8 cellular contexts compared by ENCODE assay signal in the genomic region with DNA sequence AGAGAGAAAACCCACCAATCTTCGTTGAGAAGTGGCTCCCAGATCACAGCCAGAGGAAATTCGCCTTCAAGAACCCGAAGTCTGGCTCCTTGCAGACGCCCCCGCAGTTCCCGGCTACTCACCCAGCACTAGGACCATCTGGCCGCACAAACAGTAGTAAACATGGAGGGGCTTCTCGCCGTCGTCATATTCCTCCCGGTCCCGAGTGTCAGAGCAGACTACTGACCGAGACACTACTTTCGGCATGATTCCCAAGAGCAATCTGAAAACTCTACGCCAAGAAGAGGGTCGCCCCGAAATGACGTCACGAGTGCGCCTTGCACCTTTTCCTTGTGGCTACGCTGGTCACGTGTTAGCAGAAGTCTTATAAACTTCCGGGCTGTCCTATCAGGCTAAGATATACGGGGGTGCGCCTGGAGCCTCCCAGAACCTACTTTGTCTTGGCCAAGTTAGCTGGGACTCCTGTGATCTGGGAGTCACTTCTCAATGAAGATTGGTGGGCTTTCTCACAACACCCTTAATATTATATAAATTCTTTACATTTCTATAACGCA. TPM values are rescaled to one million over a fixed set of nuclear protein-coding genes. Genes with fewer than 3 reads are reported as not detected.
DNase-seq lines count a peak whose midpoint lies in the region; ATAC-seq, FAIRE-seq and TF ChIP-seq lines count a peak whose summit lies in the region.

Gene STEEP1, minus strand, starts transcription at position 300 of the 554 bp plus-strand sequence. Its CDS starts 54 bp downstream, at position 246.

- no peaks in the 10 kb centered on the region for H3K9me3 ChIP-seq in smooth muscle cell (replicated peaks; ENCODE audit: low read depth)

- H3K79me2 ChIP-seq in ACC112 (ENCODE audit: control insufficient read depth, insufficient read depth, low read length, unreplicated experiment) (peaks cover 15% of the 10 kb centered on the region), smooth muscle cell (ENCODE audit: low read depth) (peaks cover 7% of the 10 kb centered on the region)

- H4K20me1 ChIP-seq in smooth muscle cell (ENCODE audit: low read depth): no peaks in the 10 kb centered on the region

- DNase-seq in NCI-H226 (peak; percentile 82), bronchial epithelial cell (ENCODE audit: low read depth) (peak; percentile 84), iPS-NIHi7 (ENCODE audit: extremely low spot score) (peak; percentile 85), smooth muscle cell (lab: John Stamatoyannopoulos, UW; ENCODE audit: unreplicated experiment) (peak; percentile 27)

- H3K27ac ChIP-seq in ACC112 (ENCODE audit: low read depth, low read length): peak within 1 kb of the TSS; percentile 32; the same call in 1 of the 2 replicates
- H3K27ac ChIP-seq in smooth muscle cell (ENCODE audit: low read depth): peak within 1 kb of the TSS; percentile 76

- ATAC-seq in GM18873 (IDR thresholded peaks at IDR 0.05; ENCODE audit: low FRiP score, unreplicated experiment) (peak; percentile 77), HG03175 (IDR thresholded peaks at IDR 0.05; ENCODE audit: unreplicated experiment) (peak; percentile 95)

- H3K9ac ChIP-seq in smooth muscle cell (ENCODE audit: low read depth): peak within 1 kb of the TSS; percentile 88

- H3K36me3 ChIP-seq in ACC112 (ENCODE audit: insufficient read depth, low read length): no peaks in the 10 kb centered on the region
- H3K36me3 ChIP-seq in bronchial epithelial cell (ENCODE audit: control insufficient read depth, insufficient read depth, low read length): no peaks in the 10 kb centered on the region
- H3K36me3 ChIP-seq in smooth muscle cell (ENCODE audit: low read depth): no peaks in the 10 kb centered on the region

- peak within 1 kb of the TSS; percentile 87 for H3K4me2 ChIP-seq in smooth muscle cell

- H3K27me3 ChIP-seq in ACC112 (ENCODE audit: insufficient read depth, low read length) (no peaks in the 10 kb centered on the region), bronchial epithelial cell (ENCODE audit: control insufficient read depth, insufficient read depth, low read length) (no peaks in the 10 kb centered on the region), smooth muscle cell (ENCODE audit: low read depth) (no peaks in the 10 kb centered on the region)

- H2AFZ ChIP-seq in ACC112 (ENCODE audit: low read length, unreplicated experiment) (peak within 1 kb of the TSS; percentile 50), smooth muscle cell (ENCODE audit: low read depth) (peak within 1 kb of the TSS; percentile 90)

- FAIRE-seq in bronchial epithelial cell (lab: Jason Lieb, UNC): no peak

- 40% methylated on average over 26 of the region's 26 CpGs for WGBS in smooth muscle cell (ENCODE audit: low lambda C conversion rate)

- no peak for TF ChIP-seq CTCF in WI38 (IDR thresholded peaks at IDR 0.05; ENCODE audit: low read depth, low read length)
- TF ChIP-seq CTCF in bronchial epithelial cell (IDR thresholded peaks at IDR 0.05; ENCODE audit: insufficient read depth, low read length, severe bottlenecking): no peak
- no peak for TF ChIP-seq CTCF in smooth muscle cell (IDR thresholded peaks at IDR 0.05; ENCODE audit: borderline replicate concordance, insufficient read depth, poor library complexity, severe bottlenecking)

- H3K4me3 ChIP-seq in ACC112 (ENCODE audit: low read depth, low read length): peak within 1 kb of the TSS; percentile 89
- H3K4me3 ChIP-seq in WI38 (ENCODE audit: low read depth, low read length): peak within 1 kb of the TSS; percentile 63
- H3K4me3 ChIP-seq in bronchial epithelial cell (ENCODE audit: low read depth, low read length): peak within 1 kb of the TSS; percentile 61
- peak within 1 kb of the TSS; percentile 63 for H3K4me3 ChIP-seq in smooth muscle cell

- H3K4me1 ChIP-seq in ACC112 (ENCODE audit: control insufficient read depth, insufficient read depth, low read length, unreplicated experiment) (no peaks in the 10 kb centered on the region), smooth muscle cell (ENCODE audit: low read depth) (no peaks in the 10 kb centered on the region)

- no peaks in the 10 kb centered on the region for H3F3A ChIP-seq in smooth muscle cell (ENCODE audit: low read depth)

RNA-seq across cellular contexts. Expression of gene STEEP1, which starts in this region (rescaled TPM):
- total RNA-seq in bronchial epithelial cell (48.9 and 55.5 TPM in 2 replicates), smooth muscle cell (20.6 and 25.1 TPM in 2 replicates)
- 8.1 and 9.8 TPM in 2 replicates for polyA plus RNA-seq in smooth muscle cell

Comparison
In these comparisons a context has a peak if more than half of its experiments do, and no peak if none do; other contexts are left out.
1. Peak in every context shown above with its lines: DNase-seq, ATAC-seq, H3K4me3 ChIP-seq and H3K27ac ChIP-seq.
2. DNase-seq: peak in every context shown above with its lines; median percentile 85 in iPS-NIHi7; 84 in bronchial epithelial cell; 82 in NCI-H226; 27 in smooth muscle cell.